11 cellular contexts compared by ENCODE assay signal in the genomic region with DNA sequence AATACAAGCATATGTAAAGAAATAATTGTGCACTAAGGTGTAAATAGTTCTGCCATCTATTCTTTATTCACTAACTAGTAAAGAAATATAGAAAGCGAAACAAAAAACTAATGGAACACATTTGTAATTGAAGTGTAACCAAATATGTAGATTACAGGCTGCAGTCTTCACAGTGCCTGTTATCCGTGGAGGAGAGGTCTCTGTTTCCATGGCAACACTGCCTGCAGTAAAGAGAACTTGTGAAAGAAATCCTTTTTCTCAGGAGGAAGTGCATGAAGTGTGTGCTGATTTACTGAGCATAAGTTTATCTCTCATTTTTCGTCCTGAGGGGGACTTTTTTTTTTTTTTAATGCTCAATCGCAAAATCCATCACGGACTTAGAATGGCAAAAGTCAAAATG.
DNase-seq lines count a peak whose midpoint lies in the region; ATAC-seq and TF ChIP-seq lines count a peak whose summit lies in the region.
"Had no signal": no experiment of that assay in that cellular context is flagged by ENCODE, and none has a peak within 500 bp of the region (broad histone marks: within the 10 kb centered on the region; RNA-seq: fewer than 3 reads in every experiment).

No MANE protein-coding gene starts in this region.

- H4K5ac ChIP-seq in mesendoderm (ENCODE audit: low read length): no peak overlapping the region

- no peak overlapping the region for H3K9ac ChIP-seq in mesendoderm (ENCODE audit: low read length)

- H2BK15ac ChIP-seq in mesendoderm (replicated peaks; ENCODE audit: low read depth): no peak overlapping the region

- H3K27me3 ChIP-seq in mesendoderm (ENCODE audit: insufficient read depth, low read length, poor library complexity) (no peaks in the 10 kb centered on the region), WERI-Rb-1 (ENCODE audit: insufficient read depth, low read depth, severe bottlenecking) (no peaks in the 10 kb centered on the region)
- H3K27me3 ChIP-seq: adrenal gland had no signal

- H2BK5ac ChIP-seq in mesendoderm (ENCODE audit: low read length): no peak overlapping the region

- H3K18ac ChIP-seq in mesendoderm (ENCODE audit: low read length): no peak overlapping the region

- H3K27ac ChIP-seq in mesendoderm (ENCODE audit: low read depth, low read length) (no peak overlapping the region), WERI-Rb-1 (no peak overlapping the region)
- H3K27ac ChIP-seq: adrenal gland had no signal

- H3K56ac ChIP-seq in mesendoderm (ENCODE audit: low read length): no peak overlapping the region

- H3K23ac ChIP-seq in mesendoderm (ENCODE audit: low read length): no peak overlapping the region

- no peak overlapping the region for H4K8ac ChIP-seq in mesendoderm (ENCODE audit: low read depth, low read length)

- no peaks in the 10 kb centered on the region for H3K79me1 ChIP-seq in mesendoderm (ENCODE audit: low read length)

- no peak overlapping the region for H3K4me2 ChIP-seq in mesendoderm (ENCODE audit: low read length)

- peak; percentile 55 for ATAC-seq in GM19372 (IDR thresholded peaks at IDR 0.05; ENCODE audit: low read depth, unreplicated experiment)

- H2BK120ac ChIP-seq in mesendoderm (ENCODE audit: low read depth, low read length): no peak overlapping the region

- no peak for TF ChIP-seq CTCF in WERI-Rb-1 (IDR thresholded peaks at IDR 0.05; ENCODE audit: low read depth, low read length)

- no peaks in the 10 kb centered on the region for H3K9me3 ChIP-seq in WERI-Rb-1 (ENCODE audit: severe bottlenecking)
- H3K9me3 ChIP-seq: adrenal gland, HAP-1 had no signal

- no peak overlapping the region for H2AK5ac ChIP-seq in mesendoderm (ENCODE audit: low read length)

- H3K79me2 ChIP-seq in mesendoderm (ENCODE audit: control insufficient read depth, insufficient read depth, low read length): no peaks in the 10 kb centered on the region

- no peak overlapping the region for H3K4ac ChIP-seq in mesendoderm (ENCODE audit: low read depth, low read length)

- no peak overlapping the region for H3K4me3 ChIP-seq in mesendoderm (ENCODE audit: low read length)
- no peak overlapping the region for H3K4me3 ChIP-seq in WERI-Rb-1 (ENCODE audit: low read depth, low read length)
- H3K4me3 ChIP-seq: adrenal gland, HAP-1 had no signal

- DNase-seq in NCI-H1417 (lab: John Stamatoyannopoulos, UW) (peak; percentile 1 to 56 (median 22)), NCI-H1417 treated with DMSO at 0.1 percent for 48 hours (lab: John Stamatoyannopoulos, UW) (no peak), NCI-H748 treated with DMSO at 0.1 percent for 48 hours (lab: John Stamatoyannopoulos, UW) (peak; percentile 6), mesendoderm (peak; percentile 76), islet precursor cell (no peak), WERI-Rb-1 (no peak), DMS153 treated with DMSO at 0.1 percent for 48 hours (lab: John Stamatoyannopoulos, UW; ENCODE audit: unreplicated experiment) (no peak)
- DNase-seq: adrenal gland, NCI-H526 had no signal

- H3K4me1 ChIP-seq in mesendoderm (ENCODE audit: control insufficient read depth, low read depth, low read length): no peaks in the 10 kb centered on the region
- H3K4me1 ChIP-seq: adrenal gland, HAP-1 had no signal

- H3K36me3 ChIP-seq in mesendoderm (ENCODE audit: control insufficient read depth, insufficient read depth, low read length) (no peaks in the 10 kb centered on the region), WERI-Rb-1 (no peaks in the 10 kb centered on the region)
- H3K36me3 ChIP-seq: adrenal gland, HAP-1 had no signal

- WGBS in mesendoderm (ENCODE audit: extremely low coverage, insufficient coverage, low lambda C conversion rate): no CpG with 5 or more reads among the region's 5 CpGs

Comparison
In these comparisons a context has a peak if more than half of its experiments do, and no peak if none do; other contexts are left out.
1. DNase-seq: peak in NCI-H1417 (3 of 3), NCI-H748 treated with DMSO at 0.1 percent for 48 hours (single experiment) and mesendoderm (single experiment); none in NCI-H1417 treated with DMSO at 0.1 percent for 48 hours (single experiment), islet precursor cell (single experiment), WERI-Rb-1 (single experiment) and DMS153 treated with DMSO at 0.1 percent for 48 hours (single experiment).